ENCODE assay signal across 10 cellular contexts in genomic region chr18:54647176-54647575, GRCh38. TPM values are rescaled to one million over a fixed set of nuclear protein-coding genes. Genes with fewer than 3 reads are reported as not detected.
DNase-seq lines count a peak whose midpoint lies in the region; ATAC-seq and TF ChIP-seq lines count a peak whose summit lies in the region.
"Had no signal": no experiment of that assay in that cellular context is flagged by ENCODE, and none has a peak within 500 bp of the region (broad histone marks: within the 10 kb centered on the region; RNA-seq: fewer than 3 reads in every experiment).

No MANE protein-coding gene starts in this region.

- TF ChIP-seq CTCF in choroid plexus epithelial cell (conservative IDR thresholded peaks at IDR 0.05; ENCODE audit: low read depth, low read length) (peak; percentile 70), progenitor cell of endocrine pancreas (IDR thresholded peaks at IDR 0.05; ENCODE audit: unreplicated experiment) (peak; percentile 62)

- H3K36me3 Mint-ChIP-seq in progenitor cell of endocrine pancreas (ENCODE audit: insufficient read depth) = no peaks in the 10 kb centered on the region

- no peaks in the 10 kb centered on the region for H3K27me3 Mint-ChIP-seq in progenitor cell of endocrine pancreas

- no peaks in the 10 kb centered on the region for H3K9me3 Mint-ChIP-seq in progenitor cell of endocrine pancreas (ENCODE audit: low read depth)

- H3K4me3 Mint-ChIP-seq in progenitor cell of endocrine pancreas (ENCODE audit: low read depth) = no peak overlapping the region

- DNase-seq in NCI-H2107 treated with DMSO at 0.1 percent for 48 hours (lab: John Stamatoyannopoulos, UW; ENCODE audit: unreplicated experiment) = peak; percentile 3
- no peak for DNase-seq in NCI-H2107 (lab: John Stamatoyannopoulos, UW)
- peak; percentile 3 to 88 (median 60) for DNase-seq in NCI-H1417 (lab: John Stamatoyannopoulos, UW)
- DNase-seq in choroid plexus epithelial cell (ENCODE audit: low read depth) = peak; percentile 66
- DNase-seq in progenitor cell of endocrine pancreas (ENCODE audit: low spot score, unreplicated experiment) = no peak
- no peak for DNase-seq in T-helper 9 cell
- DNase-seq: NCI-H1436 had no signal

- peaks cover 5% of the 10 kb centered on the region for H3K4me1 Mint-ChIP-seq in progenitor cell of endocrine pancreas (ENCODE audit: low read depth)

- no peak overlapping the region for H3K4me3 ChIP-seq in choroid plexus epithelial cell (ENCODE audit: low read depth, low read length)
- H3K4me3 ChIP-seq: BLaER1 had no signal

- ATAC-seq in HG02678 (IDR thresholded peaks at IDR 0.05; ENCODE audit: unreplicated experiment) = no peak
- no peak for ATAC-seq in GM21447 (IDR thresholded peaks at IDR 0.05; ENCODE audit: unreplicated experiment)

- H3K27ac Mint-ChIP-seq in progenitor cell of endocrine pancreas = no peak overlapping the region

RNA-seq across cellular contexts. Expression of gene DYNAP, which starts 56.1 kb away (rescaled TPM):
- total RNA-seq in progenitor cell of endocrine pancreas = not detected in 2 replicates

Comparison
In these comparisons a context has a peak if more than half of its experiments do, and no peak if none do; other contexts are left out.
1. DNase-seq: peak in NCI-H2107 treated with DMSO at 0.1 percent for 48 hours (single experiment), NCI-H1417 (3 of 3) and choroid plexus epithelial cell (single experiment); none in NCI-H2107 (single experiment), progenitor cell of endocrine pancreas (single experiment) and T-helper 9 cell (single experiment).